ENCODE assay signal across 8 cellular contexts in genomic region chr6:148524976-148525375, GRCh38.
A peak's percentile ranks its signal among the peaks of the same experiment; 100 is the strongest.
DNase-seq lines count a peak whose midpoint lies in the region; ATAC-seq and TF ChIP-seq lines count a peak whose summit lies in the region.

No MANE protein-coding gene starts in this region.

- H3K4me3 ChIP-seq in gastroesophageal sphincter, result peak overlapping the region; percentile 10 to 34
- H3K4me3 ChIP-seq in suprapubic skin, result no peak overlapping the region

- peak overlapping the region; percentile 61 to 83 (median 75) for H3K27ac ChIP-seq in gastroesophageal sphincter
- peak overlapping the region; percentile 36 for H3K27ac ChIP-seq in suprapubic skin

- peaks cover 15% of the 10 kb centered on the region for H3K4me1 Mint-ChIP-seq in activated T-cell treated with anti-CD3 and anti-CD28 coated beads, Interleukin-2, amount 50 U/mL, for 4 hours (ENCODE audit: low read depth)
- H3K4me1 Mint-ChIP-seq in activated B cell treated with CpG ODN at 0.5 μM for 24 hours, result peaks cover 50% of the 10 kb centered on the region

- no peaks in the 10 kb centered on the region for H3K36me3 Mint-ChIP-seq in activated T-cell treated with anti-CD3 and anti-CD28 coated beads, Interleukin-2, amount 50 U/mL, for 4 hours (ENCODE audit: insufficient read depth)
- H3K36me3 Mint-ChIP-seq in activated B cell treated with CpG ODN at 0.5 μM for 24 hours (ENCODE audit: low read depth), result no peaks in the 10 kb centered on the region

- H3K27ac Mint-ChIP-seq in activated B cell treated with CpG ODN at 0.5 μM for 24 hours, result peak overlapping the region; percentile 72

- H3K9me3 Mint-ChIP-seq in activated T-cell treated with anti-CD3 and anti-CD28 coated beads, Interleukin-2, amount 50 U/mL, for 4 hours, result no peaks in the 10 kb centered on the region
- H3K9me3 Mint-ChIP-seq in activated B cell treated with CpG ODN at 0.5 μM for 24 hours, result no peaks in the 10 kb centered on the region

- H3K36me3 ChIP-seq in gastroesophageal sphincter (peaks cover 0 to 50% of the 10 kb centered on the region in 2 donors), suprapubic skin (peaks cover 51% of the 10 kb centered on the region)

- peaks cover 6 to 73% (median 12%) of the 10 kb centered on the region in 3 donors for H3K4me1 ChIP-seq in gastroesophageal sphincter
- H3K4me1 ChIP-seq in suprapubic skin, result peaks cover 38% of the 10 kb centered on the region

- TF ChIP-seq CTCF in activated B cell treated with CpG ODN at 0.5 μM for 24 hours (IDR thresholded peaks at IDR 0.05), result no peak
- TF ChIP-seq CTCF in gastroesophageal sphincter (IDR thresholded peaks at IDR 0.05), result no peak
- TF ChIP-seq CTCF in suprapubic skin (IDR thresholded peaks at IDR 0.05), result no peak

- H3K4me3 Mint-ChIP-seq in activated T-cell treated with anti-CD3 and anti-CD28 coated beads, Interleukin-2, amount 50 U/mL, for 4 hours, result no peak overlapping the region
- peak overlapping the region; percentile 60 for H3K4me3 Mint-ChIP-seq in activated B cell treated with CpG ODN at 0.5 μM for 24 hours

- ATAC-seq in activated T-cell treated with anti-CD3 and anti-CD28 coated beads, Interleukin-2, amount 50 U/mL, for 4 hours, result peak; percentile 20 to 45
- ATAC-seq in activated B cell treated with CpG ODN at 0.5 μM for 24 hours (ENCODE audit: low read depth) (no peak), gastroesophageal sphincter (peak; percentile 57), HG03025 (IDR thresholded peaks at IDR 0.05; ENCODE audit: low FRiP score, unreplicated experiment) (no peak)

- no peaks in the 10 kb centered on the region for H3K27me3 ChIP-seq in gastroesophageal sphincter
- H3K27me3 ChIP-seq in suprapubic skin, result no peaks in the 10 kb centered on the region

- intact Hi-C loops in activated B cell treated with CpG ODN at 0.5 μM for 24 hours (cut with micrococcal nuclease), result loop anchor here (5.0 kb wide), 1 partner anchor 1323 kb away; the partner anchor contains the start of gene STXBP5

- POLR2A ChIA-PET in activated B cell treated with CpG ODN at 0.5 μM for 24 hours (lab: Charles Lee), result interaction anchor here (0.6 kb wide), 1 partner anchor 49 kb away, joined by 3 read pairs; no protein-coding TSS in a partner anchor

- no peak for TF ChIP-seq POLR2A in gastroesophageal sphincter (IDR thresholded peaks at IDR 0.05)
- TF ChIP-seq POLR2A in suprapubic skin (IDR thresholded peaks at IDR 0.05), result no peak

- H3K27me3 Mint-ChIP-seq in activated T-cell treated with anti-CD3 and anti-CD28 coated beads, Interleukin-2, amount 50 U/mL, for 4 hours (ENCODE audit: low read depth), result peaks cover 3% of the 10 kb centered on the region
- H3K27me3 Mint-ChIP-seq in activated B cell treated with CpG ODN at 0.5 μM for 24 hours, result no peaks in the 10 kb centered on the region

- WGBS in gastroesophageal sphincter (ENCODE audit: low coverage in 1 of 2), 2 donors, result 10 to 27% methylated on average over 8 of the region's 8 CpGs
- 74% methylated on average over 8 of the region's 8 CpGs for WGBS in suprapubic skin

- CTCF ChIA-PET in activated B cell treated with CpG ODN at 0.5 μM for 24 hours (lab: Charles Lee), result no interaction called here

- DNase-seq in activated T-cell treated with anti-CD3 and anti-CD28 coated beads, Interleukin-2, amount 50 U/mL, for 4 hours, result no peak
- no peak for DNase-seq in activated T-cell treated with anti-CD3 and anti-CD28 coated beads, Interleukin-2, amount 50 U/mL, for 48 hours
- DNase-seq in activated B cell treated with CpG ODN at 0.5 μM for 24 hours, result no peak
- DNase-seq in suprapubic skin (ENCODE audit: low spot score in 2 of 2), result no peak
- DNase-seq in activated gamma-delta T cell treated with Interleukin-2 at 50 U/mL for 16 hours, result no peak
- DNase-seq in activated CD4-positive, CD25-positive, alpha-beta regulatory T cell treated with anti-CD3 and anti-CD28 coated beads, Interleukin-2, amount 50 U/mL, for 72 hours, result no peak

- TF ChIP-seq EP300 in gastroesophageal sphincter (IDR thresholded peaks at IDR 0.05), result no peak
- TF ChIP-seq EP300 in suprapubic skin (IDR thresholded peaks at IDR 0.05), result no peak

- H3K9me3 ChIP-seq in gastroesophageal sphincter (no peaks in the 10 kb centered on the region), suprapubic skin (no peaks in the 10 kb centered on the region)

Comparison
In these comparisons a context has a peak if more than half of its experiments do, and no peak if none do; other contexts are left out.
1. ATAC-seq: peak in activated T-cell treated with anti-CD3 and anti-CD28 coated beads, Interleukin-2, amount 50 U/mL, for 4 hours (2 of 2) and gastroesophageal sphincter (single experiment); none in activated B cell treated with CpG ODN at 0.5 μM for 24 hours (single experiment) and HG03025 (single experiment).